22 cellular contexts compared by ENCODE assay signal in the genomic region with DNA sequence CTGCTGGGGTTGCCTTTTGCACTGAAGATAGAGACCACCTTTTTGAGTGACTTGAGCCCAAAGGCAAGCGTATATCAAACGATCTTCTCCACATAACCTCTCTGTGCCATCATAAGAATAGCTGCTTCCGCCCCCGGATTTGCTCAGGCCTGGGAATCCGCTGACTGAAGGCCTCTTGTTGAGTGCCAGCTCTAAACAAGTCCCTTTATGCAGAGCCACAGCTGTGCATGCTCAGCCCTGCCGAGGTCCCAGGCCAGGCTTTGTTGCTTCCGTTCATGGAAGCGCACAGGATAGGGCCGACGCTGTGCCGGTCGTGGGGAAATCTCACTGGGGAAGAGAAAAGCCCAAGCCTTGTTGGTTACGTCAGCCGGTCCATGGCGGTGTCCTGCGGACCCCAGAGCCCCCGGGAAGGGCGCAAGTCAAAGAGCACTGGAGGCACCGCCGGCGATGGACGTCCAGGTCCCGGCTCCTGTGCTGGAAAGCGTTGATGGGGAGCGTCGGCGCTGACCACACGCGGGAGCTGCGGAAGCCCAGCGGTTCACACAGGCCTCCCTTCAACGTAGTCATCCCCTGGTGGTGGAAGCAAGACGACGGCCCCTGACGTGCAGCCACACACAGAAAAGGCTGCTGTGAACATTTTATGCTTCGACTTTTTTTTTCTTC. TPM values are rescaled to one million over a fixed set of nuclear protein-coding genes. Genes with fewer than 3 reads are reported as not detected.
DNase-seq lines count a peak whose midpoint lies in the region; ATAC-seq and TF ChIP-seq lines count a peak whose summit lies in the region.
"Had no signal": no experiment of that assay in that cellular context is flagged by ENCODE, and none has a peak within 500 bp of the region (broad histone marks: within the 10 kb centered on the region; RNA-seq: fewer than 3 reads in every experiment).

No MANE protein-coding gene starts in this region.

- peak; percentile 65 for DNase-seq in COLO829 (ENCODE audit: low spot score)
- no peak for DNase-seq in choroid plexus epithelial cell (ENCODE audit: low read depth)
- DNase-seq in sciatic nerve (ENCODE audit: low spot score) = no peak
- DNase-seq in stimulated activated naive CD4-positive, alpha-beta T cell (lab: John Stamatoyannopoulos, UW) = no peak
- DNase-seq in DMS153 treated with DMSO at 0.1 percent for 48 hours (lab: John Stamatoyannopoulos, UW; ENCODE audit: unreplicated experiment) = no peak
- DNase-seq in activated CD4-positive, alpha-beta T cell treated with anti-CD3 and anti-CD28 coated beads for 36 hours = no peak
- DNase-seq: activated CD4-positive, alpha-beta T cell treated with anti-CD3 and anti-CD28 coated beads, Interleukin-2, amount 50 U/mL, for 4 hours; activated gamma-delta T cell; aorta; kidney glomerular epithelial cell; NCI-H1436; NCI-H2171; NCI-H69; SHP77 treated with DMSO at 0.1 percent for 48 hours; sigmoid colon; stimulated activated naive CD8-positive, alpha-beta T cell treated with anti-CD3 and anti-CD28 coated beads, Interleukin-15, Interleukin-2, amounts not matched to agents 100 U/mL and 50 U/mL, for 24 hours; T-helper 1 cell; upper lobe of right lung had no signal

- peak; percentile 8 for TF ChIP-seq CTCF in choroid plexus epithelial cell (conservative IDR thresholded peaks at IDR 0.05; ENCODE audit: low read depth, low read length)

- peaks cover 39% of the 10 kb centered on the region for H3K36me3 Mint-ChIP-seq in activated CD4-positive, alpha-beta T cell treated with anti-CD3 and anti-CD28 coated beads for 36 hours (ENCODE audit: low read depth)

- peaks cover 25% of the 10 kb centered on the region for H3K4me1 Mint-ChIP-seq in activated CD4-positive, alpha-beta T cell treated with anti-CD3 and anti-CD28 coated beads for 36 hours
- H3K4me1 Mint-ChIP-seq: mesothelial cell of epicardium had no signal

- H3K27me3 Mint-ChIP-seq in activated CD4-positive, alpha-beta T cell treated with anti-CD3 and anti-CD28 coated beads for 36 hours = no peaks in the 10 kb centered on the region

- intact Hi-C loops in sciatic nerve (cut with DNase I) = no loop called here
- intact Hi-C loops in activated CD4-positive, alpha-beta T cell treated with anti-CD3 and anti-CD28 coated beads for 36 hours (cut with DNase I, micrococcal nuclease) = no loop called here

- H3K4me3 Mint-ChIP-seq in activated CD4-positive, alpha-beta T cell treated with anti-CD3 and anti-CD28 coated beads for 36 hours = no peak overlapping the region
- H3K4me3 Mint-ChIP-seq: mesothelial cell of epicardium had no signal

- POLR2A ChIA-PET in activated CD4-positive, alpha-beta T cell treated with anti-CD3 and anti-CD28 coated beads for 36 hours (lab: Charles Lee) = no interaction called here

- peak overlapping the region; percentile 62 for H3K27ac ChIP-seq in layer of hippocampus (ENCODE audit: low read depth, low read length)
- H3K27ac ChIP-seq: sigmoid colon, upper lobe of right lung had no signal

- no peaks in the 10 kb centered on the region for H3K9me3 Mint-ChIP-seq in activated CD4-positive, alpha-beta T cell treated with anti-CD3 and anti-CD28 coated beads for 36 hours (ENCODE audit: low read depth)
- H3K9me3 Mint-ChIP-seq: mesothelial cell of epicardium had no signal

- no peaks in the 10 kb centered on the region for H3K27me3 ChIP-seq in layer of hippocampus (ENCODE audit: control insufficient read depth, insufficient read depth, low read length)
- H3K27me3 ChIP-seq: sigmoid colon, upper lobe of right lung had no signal

- CTCF ChIA-PET in activated CD4-positive, alpha-beta T cell treated with anti-CD3 and anti-CD28 coated beads for 36 hours (lab: Charles Lee) = interaction anchor here (0.5 kb wide), 1 partner anchor 21 kb away, joined by 3 read pairs; no protein-coding TSS in a partner anchor

- H3K27ac Mint-ChIP-seq in activated CD4-positive, alpha-beta T cell treated with anti-CD3 and anti-CD28 coated beads for 36 hours = no peak overlapping the region
- H3K27ac Mint-ChIP-seq: mesothelial cell of epicardium had no signal

- ATAC-seq in sciatic nerve = peak; percentile 57
- no peak for ATAC-seq in activated CD4-positive, alpha-beta T cell treated with anti-CD3 and anti-CD28 coated beads for 36 hours
- no peak for ATAC-seq in GM19328 (IDR thresholded peaks at IDR 0.05; ENCODE audit: unreplicated experiment)
- ATAC-seq: stimulated activated naive CD8-positive, alpha-beta T cell treated with anti-CD3 and anti-CD28 coated beads, Interleukin-15, Interleukin-2, amounts not matched to agents 100 U/mL and 50 U/mL, for 24 hours; upper lobe of right lung had no signal

- no peak overlapping the region for H3K4me3 ChIP-seq in choroid plexus epithelial cell (ENCODE audit: low read depth, low read length)
- H3K4me3 ChIP-seq: sigmoid colon, upper lobe of right lung had no signal

RNA-seq across cellular contexts. Expression of a gene that starts 23.5 kb away (rescaled TPM):
- total RNA-seq in sciatic nerve = 1,500 TPM
- 1,000 to 10,000 TPM; 2,518 to 3,038 TPM for total RNA-seq in activated CD4-positive, alpha-beta T cell treated with anti-CD3 and anti-CD28 coated beads for 36 hours

RNA-seq across cellular contexts. Expression of a gene that starts 28.8 kb away (rescaled TPM):
- total RNA-seq in sciatic nerve = 104 TPM
- 10 to 100 TPM; 68.6 to 76.7 TPM for total RNA-seq in activated CD4-positive, alpha-beta T cell treated with anti-CD3 and anti-CD28 coated beads for 36 hours

RNA-seq across cellular contexts. Expression of a gene that starts 38.5 kb away (rescaled TPM):
- total RNA-seq in sciatic nerve = not detected
- total RNA-seq in activated CD4-positive, alpha-beta T cell treated with anti-CD3 and anti-CD28 coated beads for 36 hours = 10 to 100 TPM; 17.3 to 18.7 TPM
- total RNA-seq: OCI-LY7 had no signal

RNA-seq across cellular contexts. Expression of a gene that starts 46.7 kb away (rescaled TPM):
- total RNA-seq in sciatic nerve = 140 TPM
- total RNA-seq in activated CD4-positive, alpha-beta T cell treated with anti-CD3 and anti-CD28 coated beads for 36 hours = 100 to 1,000 TPM; 144 to 145 TPM

Comparison
In these comparisons a context has a peak if more than half of its experiments do, and no peak if none do; other contexts are left out.
1. RNA of a gene that starts 38.5 kb away (total RNA-seq): 17.3 to 18.7 TPM in activated CD4-positive, alpha-beta T cell treated with anti-CD3 and anti-CD28 coated beads for 36 hours; not detected in sciatic nerve (single experiment); every median in the first group is over 10 times any median in the second.